In genomic region chr3:126113733-126114132, GRCh38 we compare ENCODE assay signal across 10 cellular contexts. TPM values are rescaled to one million over a fixed set of nuclear protein-coding genes. Genes with fewer than 3 reads are reported as not detected.
DNase-seq lines count a peak whose midpoint lies in the region; ATAC-seq and TF ChIP-seq lines count a peak whose summit lies in the region.
"Had no signal": no experiment of that assay in that cellular context is flagged by ENCODE, and none has a peak within 500 bp of the region (broad histone marks: within the 10 kb centered on the region; RNA-seq: fewer than 3 reads in every experiment).

No MANE protein-coding gene starts in this region.

- DNase-seq in activated T-cell treated with anti-CD3 and anti-CD28 coated beads, Interleukin-2, amount 50 U/mL, for 4 hours: no peak
- DNase-seq in activated T-cell treated with anti-CD3 and anti-CD28 coated beads, Interleukin-2, amount 50 U/mL, for 48 hours: no peak
- DNase-seq in Panc1 (ENCODE audit: low read depth, low spot score): no peak
- DNase-seq in heart right ventricle: no peak
- no peak for DNase-seq in stimulated activated naive CD8-positive, alpha-beta T cell treated with anti-CD3 and anti-CD28 coated beads, Interleukin-15, amount 100 ng/mL, for 72 hours
- no peak for DNase-seq in CD4-positive, alpha-beta memory T cell
- DNase-seq in NOMO-1 treated with DMSO at 0.1 percent for 48 hours (lab: John Stamatoyannopoulos, UW; ENCODE audit: unreplicated experiment): no peak
- no peak for DNase-seq in NCI-H2029 treated with DMSO at 0.1 percent for 48 hours (lab: John Stamatoyannopoulos, UW)
- DNase-seq: activated T-cell treated with anti-CD3 and anti-CD28 coated beads, Interleukin-2, amount 50 U/mL, for 72 hours; hippocampal formation had no signal

- no peak overlapping the region for H3K27ac Mint-ChIP-seq in stimulated activated naive CD8-positive, alpha-beta T cell treated with anti-CD3 and anti-CD28 coated beads, Interleukin-15, amount 100 ng/mL, for 72 hours
- no peak overlapping the region for H3K27ac Mint-ChIP-seq in CD4-positive, alpha-beta memory T cell
- H3K27ac Mint-ChIP-seq: activated T-cell treated with anti-CD3 and anti-CD28 coated beads, Interleukin-2, amount 50 U/mL, for 72 hours had no signal

- peak; percentile 41 to 50 for ATAC-seq in activated T-cell treated with anti-CD3 and anti-CD28 coated beads, Interleukin-2, amount 50 U/mL, for 4 hours
- ATAC-seq in Panc1 (peak; percentile 84), heart right ventricle (peak in 2 of 8 donors; percentile 36)
- peak; percentile 55 for ATAC-seq in stimulated activated naive CD8-positive, alpha-beta T cell treated with anti-CD3 and anti-CD28 coated beads, Interleukin-15, amount 100 ng/mL, for 72 hours

- H3K9me3 Mint-ChIP-seq in activated T-cell treated with anti-CD3 and anti-CD28 coated beads, Interleukin-2, amount 50 U/mL, for 4 hours: no peaks in the 10 kb centered on the region
- H3K9me3 Mint-ChIP-seq in stimulated activated naive CD8-positive, alpha-beta T cell treated with anti-CD3 and anti-CD28 coated beads, Interleukin-15, amount 100 ng/mL, for 72 hours: no peaks in the 10 kb centered on the region
- no peaks in the 10 kb centered on the region for H3K9me3 Mint-ChIP-seq in CD4-positive, alpha-beta memory T cell
- H3K9me3 Mint-ChIP-seq: activated T-cell treated with anti-CD3 and anti-CD28 coated beads, Interleukin-2, amount 50 U/mL, for 72 hours had no signal

- H3K4me1 Mint-ChIP-seq in activated T-cell treated with anti-CD3 and anti-CD28 coated beads, Interleukin-2, amount 50 U/mL, for 4 hours (ENCODE audit: low read depth): no peaks in the 10 kb centered on the region
- no peaks in the 10 kb centered on the region for H3K4me1 Mint-ChIP-seq in stimulated activated naive CD8-positive, alpha-beta T cell treated with anti-CD3 and anti-CD28 coated beads, Interleukin-15, amount 100 ng/mL, for 72 hours
- no peaks in the 10 kb centered on the region for H3K4me1 Mint-ChIP-seq in CD4-positive, alpha-beta memory T cell

- in situ Hi-C loops in Panc1 (cut with HindIII; ENCODE audit: low pct_unique_long_range_greater_than_20kb, low sequenced_read_pairs): no loop called here

- CTCF ChIA-PET in Panc1 (lab: Charles Lee): no interaction called here
- CTCF ChIA-PET in CD4-positive, alpha-beta memory T cell (lab: Charles Lee; ENCODE audit: partially characterized antibody): no interaction called here

- H3K27me3 ChIP-seq in Panc1 (ENCODE audit: control insufficient read depth, insufficient read depth, low read length): peaks cover 3% of the 10 kb centered on the region; the same call in 1 of the 2 replicates
- no peaks in the 10 kb centered on the region for H3K27me3 ChIP-seq in heart right ventricle
- no peaks in the 10 kb centered on the region for H3K27me3 ChIP-seq in CD4-positive, alpha-beta memory T cell (ENCODE audit: insufficient read depth, low read length)

- no peak overlapping the region for H3K27ac ChIP-seq in Panc1 (ENCODE audit: low read length)
- H3K27ac ChIP-seq in heart right ventricle: no peak overlapping the region
- H3K27ac ChIP-seq in CD4-positive, alpha-beta memory T cell (ENCODE audit: low read depth, low read length): no peak overlapping the region

- H3K4me1 ChIP-seq in Panc1 (ENCODE audit: control insufficient read depth, insufficient read depth, low read length) (no peaks in the 10 kb centered on the region), heart right ventricle (no peaks in the 10 kb centered on the region)
- no peaks in the 10 kb centered on the region for H3K4me1 ChIP-seq in CD4-positive, alpha-beta memory T cell (ENCODE audit: insufficient read depth, low read length)

- H3K9me3 ChIP-seq in Panc1 (ENCODE audit: control insufficient read depth, insufficient read depth, low read depth, low read length) (no peaks in the 10 kb centered on the region), heart right ventricle (no peaks in the 10 kb centered on the region)
- no peaks in the 10 kb centered on the region for H3K9me3 ChIP-seq in CD4-positive, alpha-beta memory T cell (ENCODE audit: control insufficient read depth in 1 of 2, low read length in 2 of 2)

- no peak overlapping the region for H3K4me3 ChIP-seq in Panc1 (ENCODE audit: low read depth in 2 of 2, low read length in 2 of 2)
- H3K4me3 ChIP-seq in heart right ventricle: no peak overlapping the region
- no peak overlapping the region for H3K4me3 ChIP-seq in CD4-positive, alpha-beta memory T cell (ENCODE audit: low read length in 2 of 2)

- BruUV-seq in Panc1 (replicated peaks; lab: Mats Ljungman, UMichigan): no TSS peak

- H3K36me3 ChIP-seq in Panc1 (ENCODE audit: control insufficient read depth, insufficient read depth, low read length) (no peaks in the 10 kb centered on the region), heart right ventricle (peaks cover 0 to 11% (median 0%) of the 10 kb centered on the region in 9 donors)
- no peaks in the 10 kb centered on the region for H3K36me3 ChIP-seq in CD4-positive, alpha-beta memory T cell (ENCODE audit: insufficient read depth, low read length)

- intact Hi-C loops in Panc1 (cut with micrococcal nuclease; ENCODE audit: unreplicated experiment): no loop called here
- intact Hi-C loops in heart right ventricle (cut with DNase I): no loop called here
- intact Hi-C loops in CD4-positive, alpha-beta memory T cell (cut with micrococcal nuclease): no loop called here

- peaks cover under 1% of the 10 kb centered on the region for H3K27me3 Mint-ChIP-seq in activated T-cell treated with anti-CD3 and anti-CD28 coated beads, Interleukin-2, amount 50 U/mL, for 4 hours (ENCODE audit: low read depth)
- no peaks in the 10 kb centered on the region for H3K27me3 Mint-ChIP-seq in stimulated activated naive CD8-positive, alpha-beta T cell treated with anti-CD3 and anti-CD28 coated beads, Interleukin-15, amount 100 ng/mL, for 72 hours
- no peaks in the 10 kb centered on the region for H3K27me3 Mint-ChIP-seq in CD4-positive, alpha-beta memory T cell

- 74 to 82% methylated on average over 5 of the region's 5 CpGs for WGBS in heart right ventricle, 2 donors

- H3K4me3 Mint-ChIP-seq in activated T-cell treated with anti-CD3 and anti-CD28 coated beads, Interleukin-2, amount 50 U/mL, for 4 hours: no peak overlapping the region
- H3K4me3 Mint-ChIP-seq in stimulated activated naive CD8-positive, alpha-beta T cell treated with anti-CD3 and anti-CD28 coated beads, Interleukin-15, amount 100 ng/mL, for 72 hours: no peak overlapping the region
- H3K4me3 Mint-ChIP-seq in CD4-positive, alpha-beta memory T cell: no peak overlapping the region
- H3K4me3 Mint-ChIP-seq: activated T-cell treated with anti-CD3 and anti-CD28 coated beads, Interleukin-2, amount 50 U/mL, for 72 hours had no signal

- POLR2A ChIA-PET in Panc1 (lab: Charles Lee): no interaction called here
- POLR2A ChIA-PET in CD4-positive, alpha-beta memory T cell (lab: Charles Lee; ENCODE audit: partially characterized antibody): no interaction called here

- no peaks in the 10 kb centered on the region for H3K36me3 Mint-ChIP-seq in activated T-cell treated with anti-CD3 and anti-CD28 coated beads, Interleukin-2, amount 50 U/mL, for 4 hours (ENCODE audit: insufficient read depth)
- H3K36me3 Mint-ChIP-seq in CD4-positive, alpha-beta memory T cell: no peaks in the 10 kb centered on the region

- TF ChIP-seq CTCF in Panc1 (IDR thresholded peaks at IDR 0.05) (no peak), heart right ventricle (IDR thresholded peaks at IDR 0.05) (peak in 7 of 9 donors; percentile 20 to 30 (median 21))

RNA-seq across cellular contexts. Expression of gene SLC41A3, which starts 29.8 kb away (rescaled TPM):
- total RNA-seq in activated T-cell treated with anti-CD3 and anti-CD28 coated beads, Interleukin-2, amount 50 U/mL, for 4 hours: 10 to 100 TPM; 23.6 to 28.1 (median 25.4) TPM
- total RNA-seq in Panc1 (2021; ENCODE audit: unreplicated experiment): 39.0 TPM
- 43.3 TPM for polyA plus RNA-seq in Panc1 (2012; ENCODE audit: insufficient read length)
- total RNA-seq in heart right ventricle: 10 to 100 TPM; 29.4 to 48.2 (median 40.1) TPM
- polyA plus RNA-seq in heart right ventricle: 10 to 100 TPM; 28.6 to 49.5 TPM
- total RNA-seq in CD4-positive, alpha-beta memory T cell: 10 to 100 TPM; 32.5 to 41.2 TPM
- 10 to 100 TPM; 22.5 to 33.1 TPM for polyA plus RNA-seq in CD4-positive, alpha-beta memory T cell
